In genomic region chr15:59645812-59646211, GRCh38 we compare ENCODE assay signal across 2 cellular contexts.
TF ChIP-seq lines count a peak whose summit lies in the region.

No MANE protein-coding gene starts in this region.

TF ChIP-seq in GM12878, 131 proteins besides CTCF, POLR2A, EP300 and RAD21:
- peak; percentile 54; the same call in 1 of the 2 replicates for TF ChIP-seq PKNOX1 (IDR thresholded peaks at IDR 0.05)

TF ChIP-seq in K562, 482 proteins besides CTCF, POLR2A, EP300 and RAD21:
- peak; percentile 49; the same call in 1 of the 2 replicates for TF ChIP-seq GTF2A2 (tag; IDR thresholded peaks at IDR 0.05)
- peak; percentile 66; the same call in 1 of the 2 replicates for TF ChIP-seq PKNOX1 (IDR thresholded peaks at IDR 0.05)
